18 cellular contexts compared by ENCODE assay signal in genomic region chr2:11387100-11387390, GRCh38. TPM values are rescaled to one million over a fixed set of nuclear protein-coding genes. Genes with fewer than 3 reads are reported as not detected.
DNase-seq lines count a peak whose midpoint lies in the region; ATAC-seq, FAIRE-seq and TF ChIP-seq lines count a peak whose summit lies in the region.
"Had no signal": no experiment of that assay in that cellular context is flagged by ENCODE, and none has a peak within 500 bp of the region (broad histone marks: within the 10 kb centered on the region; RNA-seq: fewer than 3 reads in every experiment).

No MANE protein-coding gene starts in this region.

- H3K27ac ChIP-seq in esophagus squamous epithelium, result peak overlapping the region in 3 of 4 donors; percentile 42 to 78 (median 62)
- H3K27ac ChIP-seq in small intestine (ENCODE audit: low read depth in 1 of 2, low read length in 1 of 2), result peak overlapping the region in 1 of 2 donors; percentile 55
- H3K27ac ChIP-seq: brain microvascular endothelial cell had no signal

- FAIRE-seq in small intestine (lab: Jason Lieb, UNC), result no peak
- FAIRE-seq: H1, RCC 7860 had no signal

- H3K9me3 ChIP-seq in esophagus squamous epithelium, result no peaks in the 10 kb centered on the region
- no peaks in the 10 kb centered on the region for H3K9me3 ChIP-seq in small intestine (ENCODE audit: control insufficient read depth, low read depth)

- H3K4me1 ChIP-seq in esophagus squamous epithelium, result peaks cover 0 to 42% (median 15%) of the 10 kb centered on the region in 3 donors
- peaks cover 8 to 11% of the 10 kb centered on the region in 2 donors for H3K4me1 ChIP-seq in small intestine (ENCODE audit: control insufficient read depth in 2 of 2, insufficient read depth in 1 of 2, low read depth in 1 of 2, low read length in 1 of 2)

- 70 to 84% methylated on average over 9 of the region's 9 CpGs for WGBS in esophagus squamous epithelium, 2 donors
- WGBS in small intestine, 3 donors, result 27 to 64% (median 43%) methylated on average over 9 of the region's 9 CpGs

- TF ChIP-seq CTCF in NB4 (IDR thresholded peaks at IDR 0.05; ENCODE audit: low read depth, low read length) (no peak), esophagus squamous epithelium (IDR thresholded peaks at IDR 0.05) (no peak)

- intact Hi-C loops in esophagus squamous epithelium (cut with DNase I), result no loop called here

- H3K36me3 ChIP-seq in esophagus squamous epithelium (no peaks in the 10 kb centered on the region), small intestine (ENCODE audit: control insufficient read depth in 2 of 2, insufficient read depth in 2 of 2, low read length in 2 of 2) (no peaks in the 10 kb centered on the region)
- H3K36me3 ChIP-seq: brain microvascular endothelial cell had no signal

- no peak overlapping the region for H3K4me3 ChIP-seq in NB4 (ENCODE audit: low read depth, low read length)
- no peak overlapping the region for H3K4me3 ChIP-seq in esophagus squamous epithelium
- H3K4me3 ChIP-seq in small intestine (ENCODE audit: low read depth in 1 of 2, low read length in 2 of 2), result no peak overlapping the region

- TF ChIP-seq POLR2A in NB4 (IDR thresholded peaks at IDR 0.05; ENCODE audit: extremely low read depth, insufficient read length) (no peak), esophagus squamous epithelium (IDR thresholded peaks at IDR 0.05) (no peak)

- DNase-seq in Daoy (ENCODE audit: low read depth), result peak; percentile 33
- DNase-seq in NB4 (ENCODE audit: low read depth), result peak; percentile 56
- no peak for DNase-seq in esophagus squamous epithelium (lab: John Stamatoyannopoulos, UW)
- DNase-seq in small intestine, result peak; percentile 58
- no peak for DNase-seq in Kasumi-1 (lab: John Stamatoyannopoulos, UW)
- DNase-seq in activated naive CD4-positive, alpha-beta T cell treated with anti-CD3 and anti-CD28 coated beads, Interleukin-2, amount 50 U/mL, for 16 hours, result no peak
- no peak for DNase-seq in NCI-H2227 (lab: John Stamatoyannopoulos, UW; ENCODE audit: unreplicated experiment)
- DNase-seq: activated CD4-positive, alpha-beta T cell treated with anti-CD3 and anti-CD28 coated beads for 1 hour; activated naive CD4-positive, alpha-beta T cell treated with anti-CD3 and anti-CD28 coated beads for 36 hours; brain microvascular endothelial cell; DMS79 treated with DMSO at 0.1 percent for 48 hours; left ventricle myocardium superior; MM.1S; naive B cell; NCI-H82 had no signal

- ATAC-seq in GM18861 (IDR thresholded peaks at IDR 0.05; ENCODE audit: unreplicated experiment), result no peak

- H3K27me3 ChIP-seq in esophagus squamous epithelium (no peaks in the 10 kb centered on the region), small intestine (ENCODE audit: control insufficient read depth in 2 of 2, insufficient read depth in 2 of 2, low read length in 2 of 2) (no peaks in the 10 kb centered on the region)
- H3K27me3 ChIP-seq: brain microvascular endothelial cell had no signal

RNA-seq across cellular contexts. Expression of gene ROCK2, which starts 42.6 kb away (rescaled TPM):
- total RNA-seq in Daoy (2014; rRNA removed; shearing (Covaris generic)), result 33.6 and 36.7 TPM in 2 replicates
- total RNA-seq in esophagus squamous epithelium, result 10 to 100 TPM; 15.2 to 50.5 (median 21.4) TPM
- polyA plus RNA-seq in small intestine, result 10 to 100 TPM; 12.0 to 17.7 (median 14.3) TPM

Comparison
In these comparisons a context has a peak if more than half of its experiments do, and no peak if none do; other contexts are left out.
1. DNase-seq: peak in Daoy (single experiment), NB4 (single experiment) and small intestine (single experiment); none in esophagus squamous epithelium (single experiment), Kasumi-1 (0 of 2), activated naive CD4-positive, alpha-beta T cell treated with anti-CD3 and anti-CD28 coated beads, Interleukin-2, amount 50 U/mL, for 16 hours (single experiment) and NCI-H2227 (single experiment).